15 cellular contexts compared by ENCODE assay signal in genomic region chr18:80106482-80107051, GRCh38. TPM values are rescaled to one million over a fixed set of nuclear protein-coding genes. Genes with fewer than 3 reads are reported as not detected.
DNase-seq lines count a peak whose midpoint lies in the region; ATAC-seq and FAIRE-seq lines count a peak whose summit lies in the region.
"Had no signal": no experiment of that assay in that cellular context is flagged by ENCODE, and none has a peak within 500 bp of the region (broad histone marks: within the 10 kb centered on the region; RNA-seq: fewer than 3 reads in every experiment).

No MANE protein-coding gene starts in this region.

- no peak for DNase-seq in activated naive CD8-positive, alpha-beta T cell treated with anti-CD3 and anti-CD28 coated beads for 36 hours
- DNase-seq in naive B cell (no peak), urothelium cell line (ENCODE audit: low spot score) (no peak)
- DNase-seq in activated T-cell treated with anti-CD3 and anti-CD28 coated beads, Interleukin-2, amount 50 U/mL, for 1 hour = no peak
- DNase-seq: amniotic stem cell, cortex of kidney, hypothalamus, PC-9, retina had no signal

- no peaks in the 10 kb centered on the region for H3K27me3 Mint-ChIP-seq in activated naive CD8-positive, alpha-beta T cell
- no peaks in the 10 kb centered on the region for H3K27me3 Mint-ChIP-seq in activated naive CD8-positive, alpha-beta T cell treated with anti-CD3 and anti-CD28 coated beads for 36 hours
- peaks cover 0 to 7% (median 0%) of the 10 kb centered on the region in 3 donors for H3K27me3 Mint-ChIP-seq in naive B cell
- H3K27me3 Mint-ChIP-seq: activated CD4-positive, alpha-beta memory T cell treated with anti-CD3 and anti-CD28 coated beads for 36 hours had no signal

- no peaks in the 10 kb centered on the region for H3K9me3 Mint-ChIP-seq in activated naive CD8-positive, alpha-beta T cell (ENCODE audit: low read depth)
- H3K9me3 Mint-ChIP-seq in activated naive CD8-positive, alpha-beta T cell treated with anti-CD3 and anti-CD28 coated beads for 36 hours = no peaks in the 10 kb centered on the region
- H3K9me3 Mint-ChIP-seq in naive B cell = peaks cover 3 to 11% (median 7%) of the 10 kb centered on the region in 7 donors
- H3K9me3 Mint-ChIP-seq: activated CD4-positive, alpha-beta memory T cell treated with anti-CD3 and anti-CD28 coated beads for 36 hours had no signal

- H3K4me3 Mint-ChIP-seq in activated naive CD8-positive, alpha-beta T cell = peak overlapping the region; percentile 14
- H3K4me3 Mint-ChIP-seq in activated naive CD8-positive, alpha-beta T cell treated with anti-CD3 and anti-CD28 coated beads for 36 hours = no peak overlapping the region
- H3K4me3 Mint-ChIP-seq in naive B cell = peak overlapping the region in 3 of 8 donors; percentile 12 to 80 (median 65)
- H3K4me3 Mint-ChIP-seq: activated CD4-positive, alpha-beta memory T cell treated with anti-CD3 and anti-CD28 coated beads for 36 hours had no signal

- H3K36me3 Mint-ChIP-seq in activated naive CD8-positive, alpha-beta T cell = peaks cover 3% of the 10 kb centered on the region
- H3K36me3 Mint-ChIP-seq in activated naive CD8-positive, alpha-beta T cell treated with anti-CD3 and anti-CD28 coated beads for 36 hours = peaks cover 6% of the 10 kb centered on the region
- H3K36me3 Mint-ChIP-seq in naive B cell = no peaks in the 10 kb centered on the region

- H3K27ac Mint-ChIP-seq in activated naive CD8-positive, alpha-beta T cell = peak overlapping the region; percentile 36
- no peak overlapping the region for H3K27ac Mint-ChIP-seq in activated naive CD8-positive, alpha-beta T cell treated with anti-CD3 and anti-CD28 coated beads for 36 hours
- peak overlapping the region; percentile 1 to 94 (median 58) for H3K27ac Mint-ChIP-seq in naive B cell
- H3K27ac Mint-ChIP-seq: activated CD4-positive, alpha-beta memory T cell treated with anti-CD3 and anti-CD28 coated beads for 36 hours had no signal

- H3K4me1 Mint-ChIP-seq in activated naive CD8-positive, alpha-beta T cell (ENCODE audit: low read depth) = peaks cover 35% of the 10 kb centered on the region
- peaks cover 29% of the 10 kb centered on the region for H3K4me1 Mint-ChIP-seq in activated naive CD8-positive, alpha-beta T cell treated with anti-CD3 and anti-CD28 coated beads for 36 hours
- H3K4me1 Mint-ChIP-seq in naive B cell = peaks cover 43 to 48% (median 43%) of the 10 kb centered on the region in 3 donors

- ATAC-seq in naive B cell (ENCODE audit: low read depth in 2 of 2) (no peak), GM21737 (IDR thresholded peaks at IDR 0.05; ENCODE audit: unreplicated experiment) (no peak), GM19452 (IDR thresholded peaks at IDR 0.05; ENCODE audit: unreplicated experiment) (no peak)

- peak overlapping the region; percentile 23 for H3K27ac ChIP-seq in cingulate gyrus (ENCODE audit: low read depth, low read length)
- H3K27ac ChIP-seq: PC-9, SK-N-MC had no signal

- peak; percentile 62 for FAIRE-seq in urothelium cell line (lab: Jason Lieb, UNC)

RNA-seq across cellular contexts. Expression of gene ADNP2, which starts 2.5 kb away (rescaled TPM):
- total RNA-seq in activated naive CD8-positive, alpha-beta T cell treated with anti-CD3 and anti-CD28 coated beads for 36 hours = 10 to 100 TPM; 34.7 to 34.8 TPM
- 1 to 10 TPM; 4.2 to 7.1 (median 5.1) TPM for polyA plus RNA-seq in naive B cell (ENCODE audit: low read depth in 6 of 6)
